In genomic region chr3:54324069-54324468, GRCh38 we compare ENCODE assay signal across 21 cellular contexts.
"Had no signal": no experiment of that assay in that cellular context is flagged by ENCODE, and none has a peak within 500 bp of the region (broad histone marks: within the 10 kb centered on the region; RNA-seq: fewer than 3 reads in every experiment).

No MANE protein-coding gene starts in this region.

- H3K27ac ChIP-seq: RWPE1 had no signal

- H3K36me3 ChIP-seq: MG63 had no signal

- H3K4me3 ChIP-seq: MG63 had no signal

- H3K9me3 ChIP-seq: MG63 had no signal

- DNase-seq: IMR-90; Karpas-422; KG1; MG63; NCI-H1092; NCI-H1105 treated with DMSO at 0.1 percent for 48 hours; NCI-H1417 treated with DMSO at 0.1 percent for 48 hours; NCI-H146; NCI-H1694 treated with DMSO at 0.1 percent for 48 hours; NCI-H1930; NCI-H2081; NCI-H345; NCI-H446 treated with DMSO at 0.1 percent for 48 hours; NCI-H510A treated with DMSO at 0.1 percent for 48 hours; NCI-H526; NCI-H748 treated with DMSO at 0.1 percent for 48 hours; NK-92 treated with Interleukin-12 subunit alpha and Interleukin-12 subunit beta, amount 100 ng/mL, for 24 hours; PC-3; SHP77; T-helper 1 cell had no signal

- H3K27me3 ChIP-seq: MG63 had no signal
